ENCODE assay signal across 8 cellular contexts in the genomic region with DNA sequence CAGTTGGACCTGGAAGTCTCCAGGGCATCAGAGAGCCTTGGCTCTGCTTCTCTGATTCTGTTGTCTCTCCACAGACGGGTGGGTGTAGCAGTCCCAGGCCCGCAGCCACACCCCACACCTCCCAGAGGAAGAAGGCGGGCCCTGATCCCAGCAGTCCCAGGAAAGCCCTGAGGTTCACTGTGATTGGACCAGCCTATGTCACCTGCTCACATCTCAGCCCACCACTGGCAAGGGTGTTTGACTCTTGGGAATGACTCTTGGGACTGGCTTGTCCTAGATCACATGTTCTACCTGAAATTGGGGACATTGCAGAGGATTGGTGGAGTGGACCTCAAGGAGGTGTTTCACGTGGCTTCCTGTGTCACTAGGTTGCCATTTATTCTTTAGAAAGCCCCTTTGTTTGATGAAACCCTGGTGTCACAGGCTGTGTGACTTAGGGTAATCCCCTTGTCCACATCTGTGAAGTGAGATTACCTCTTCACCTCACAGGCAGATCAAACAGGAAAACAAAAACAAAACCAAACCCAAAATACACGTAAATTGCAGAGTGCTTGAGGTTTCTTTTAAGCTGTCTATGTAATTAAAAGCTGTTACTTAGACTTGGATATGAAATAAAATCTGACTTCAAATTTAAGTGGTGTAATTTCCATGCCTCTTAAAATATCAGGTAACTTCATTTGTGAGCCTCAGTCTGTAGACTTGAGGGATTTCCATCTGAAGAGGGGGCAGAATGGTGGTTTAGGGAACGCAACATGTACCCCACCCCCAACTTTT. TPM values are rescaled to one million over a fixed set of nuclear protein-coding genes. Genes with fewer than 3 reads are reported as not detected.
DNase-seq lines count a peak whose midpoint lies in the region; ATAC-seq and TF ChIP-seq lines count a peak whose summit lies in the region.

No MANE protein-coding gene starts in this region.

- peak overlapping the region; percentile 43 for H3K27ac ChIP-seq in epithelial cell of prostate
- peak overlapping the region; percentile 22 for H3K27ac ChIP-seq in thymus (ENCODE audit: low read depth)

- 75% methylated on average over 6 of the region's 6 CpGs for WGBS in thymus

- H3K4me3 ChIP-seq in Loucy (ENCODE audit: low read length, poor library complexity, severe bottlenecking) (no peak overlapping the region), thymus (ENCODE audit: low read length) (no peak overlapping the region)

- H3K36me3 ChIP-seq in Loucy (ENCODE audit: insufficient read depth, low read length) (no peaks in the 10 kb centered on the region), thymus (ENCODE audit: control insufficient read depth, insufficient read depth) (no peaks in the 10 kb centered on the region)

- peak overlapping the region; percentile 36 for H3K4me2 ChIP-seq in Loucy (ENCODE audit: low read depth, low read length, poor library complexity, severe bottlenecking)

- H4K20me1 ChIP-seq in Loucy (ENCODE audit: insufficient read depth, low read length, poor library complexity, severe bottlenecking): no peaks in the 10 kb centered on the region

- H3K4me1 ChIP-seq in Loucy (ENCODE audit: insufficient read depth, low read length, poor library complexity, severe bottlenecking) (peaks cover 33% of the 10 kb centered on the region), thymus (ENCODE audit: control insufficient read depth, insufficient read depth, low read length) (peaks cover 61% of the 10 kb centered on the region)

- H3K9ac ChIP-seq in Loucy (ENCODE audit: low read depth, low read length, poor library complexity, severe bottlenecking): no peak overlapping the region

- H3F3A ChIP-seq in Loucy (ENCODE audit: low read depth): no peaks in the 10 kb centered on the region

- no peak for DNase-seq in epithelial cell of prostate (ENCODE audit: low read depth, low spot score)
- DNase-seq in NCI-H2196 treated with DMSO at 0.1 percent for 48 hours (lab: John Stamatoyannopoulos, UW; ENCODE audit: unreplicated experiment): no peak
- DNase-seq in amygdala (lab: John Stamatoyannopoulos, UW): no peak
- DNase-seq in HK-2 (ENCODE audit: unreplicated experiment): no peak

- no peaks in the 10 kb centered on the region for H3K27me3 ChIP-seq in Loucy (ENCODE audit: insufficient read depth, low read length, poor library complexity, severe bottlenecking)
- H3K27me3 ChIP-seq in thymus (ENCODE audit: control insufficient read depth, insufficient read depth): no peaks in the 10 kb centered on the region

- H3K9me2 ChIP-seq in Loucy (replicated peaks; ENCODE audit: low read depth, low read length): no peaks in the 10 kb centered on the region

- TF ChIP-seq CTCF in Loucy (conservative IDR thresholded peaks at IDR 0.05; ENCODE audit: low read length): no peak

- peaks cover 14% of the 10 kb centered on the region; the same call in 1 of the 2 replicates for H3K79me2 ChIP-seq in Loucy (ENCODE audit: insufficient read depth, low read length)

- H3K9me3 ChIP-seq in Loucy (ENCODE audit: insufficient read depth, low read depth, low read length) (no peaks in the 10 kb centered on the region), thymus (ENCODE audit: control insufficient read depth) (no peaks in the 10 kb centered on the region)

- ATAC-seq in GM18858 (IDR thresholded peaks at IDR 0.05; ENCODE audit: unreplicated experiment): peak; percentile 96
- peak; percentile 96 for ATAC-seq in GM21786 (IDR thresholded peaks at IDR 0.05; ENCODE audit: unreplicated experiment)

- H2AFZ ChIP-seq in Loucy (ENCODE audit: low read length): no peak overlapping the region

RNA-seq across cellular contexts. Expression of a gene that starts 26.7 kb away (rescaled TPM):
- polyA plus RNA-seq in thymus: 111 TPM
